ENCODE assay signal across 8 cellular contexts in genomic region chr16:1054660-1055556, GRCh38. TPM values are rescaled to one million over a fixed set of nuclear protein-coding genes. Genes with fewer than 3 reads are reported as not detected.
DNase-seq lines count a peak whose midpoint lies in the region; ATAC-seq, FAIRE-seq and TF ChIP-seq lines count a peak whose summit lies in the region.

No MANE protein-coding gene starts in this region.

- H3K36me3 ChIP-seq in lower lobe of right lung: no peaks in the 10 kb centered on the region
- no peaks in the 10 kb centered on the region for H3K36me3 ChIP-seq in suprapubic skin

- in situ Hi-C loops in GM13977 (cut with MboI; ENCODE audit: low pct_unique_long_range_greater_than_20kb, low sequenced_read_pairs, unreplicated experiment): no loop called here

- peak; percentile 47 to 57 for ATAC-seq in lower lobe of right lung
- no peak for ATAC-seq in HG03571 (IDR thresholded peaks at IDR 0.05; ENCODE audit: unreplicated experiment)

- intact Hi-C loops in lower lobe of right lung (cut with DNase I): no loop called here

- TF ChIP-seq CTCF in GM13977 (IDR thresholded peaks at IDR 0.05; ENCODE audit: extremely low read depth, insufficient read depth, missing control alignments): peak; percentile 75
- peak; percentile 74 for TF ChIP-seq CTCF in coronary artery (IDR thresholded peaks at IDR 0.05)
- peak; percentile 70 for TF ChIP-seq CTCF in lower lobe of right lung (IDR thresholded peaks at IDR 0.05)
- peak; percentile 40 to 65 for TF ChIP-seq CTCF in suprapubic skin (IDR thresholded peaks at IDR 0.05)

- H3K27me3 ChIP-seq in lower lobe of right lung (ENCODE audit: low read depth) (peaks cover 45% of the 10 kb centered on the region), suprapubic skin (peaks cover 65% of the 10 kb centered on the region)

- H3K4me1 ChIP-seq in lower lobe of right lung: no peaks in the 10 kb centered on the region
- no peaks in the 10 kb centered on the region for H3K4me1 ChIP-seq in suprapubic skin

- TF ChIP-seq EP300 in suprapubic skin (IDR thresholded peaks at IDR 0.05): no peak

- no peak for FAIRE-seq in GM12892 (lab: Jason Lieb, UNC)

- DNase-seq in AG08396 (ENCODE audit: low spot score): peak; percentile 91
- peak; percentile 83 for DNase-seq in GM13977 (ENCODE audit: low spot score)
- DNase-seq in T-helper 9 cell: peak; percentile 11
- no peak for DNase-seq in coronary artery (ENCODE audit: low spot score)
- DNase-seq in lower lobe of right lung: peak; percentile 60
- no peak for DNase-seq in suprapubic skin (ENCODE audit: low spot score in 2 of 2)
- DNase-seq in GM12892 (ENCODE audit: insufficient read length): no peak

- H3K4me3 ChIP-seq in coronary artery: no peak overlapping the region
- H3K4me3 ChIP-seq in lower lobe of right lung: no peak overlapping the region
- no peak overlapping the region for H3K4me3 ChIP-seq in suprapubic skin

- H3K9me3 ChIP-seq in lower lobe of right lung: no peaks in the 10 kb centered on the region
- peaks cover 8% of the 10 kb centered on the region for H3K9me3 ChIP-seq in suprapubic skin

- no peak for TF ChIP-seq POLR2A in suprapubic skin (IDR thresholded peaks at IDR 0.05)
- TF ChIP-seq POLR2A in GM12892 (IDR thresholded peaks at IDR 0.05; ENCODE audit: low read depth, low read length): no peak

- H3K27ac ChIP-seq in coronary artery: no peak overlapping the region
- no peak overlapping the region for H3K27ac ChIP-seq in lower lobe of right lung
- H3K27ac ChIP-seq in suprapubic skin: no peak overlapping the region

- 31% methylated on average over 11 of the region's 34 CpGs for WGBS in suprapubic skin

RNA-seq across cellular contexts. Expression of gene SSTR5, which starts 17.6 kb away (rescaled TPM):
- total RNA-seq in lower lobe of right lung (not detected), suprapubic skin (1 to 10 TPM in 1 of 4 donors, not detected in 3; 1.5 TPM)
- polyA plus RNA-seq in GM12892 (2012; ENCODE audit: missing spikeins): not detected

RNA-seq across cellular contexts. Expression of gene C1QTNF8, which starts 41.1 kb away (rescaled TPM):
- total RNA-seq in lower lobe of right lung (not detected), suprapubic skin (not detected)
- not detected for polyA plus RNA-seq in GM12892 (2012; ENCODE audit: missing spikeins)

Comparison
In these comparisons a context has a peak if more than half of its experiments do, and no peak if none do; other contexts are left out.
1. DNase-seq: peak in AG08396 (single experiment), GM13977 (single experiment), T-helper 9 cell (single experiment) and lower lobe of right lung (single experiment); none in coronary artery (single experiment), suprapubic skin (0 of 2) and GM12892 (single experiment).
2. Peak in every context shown above with its lines, with median percentiles within 50 percentile points of each other: CTCF ChIP-seq.